In genomic region chr6:115885636-115886366, GRCh38 we compare ENCODE assay signal across 17 cellular contexts.
DNase-seq lines count a peak whose midpoint lies in the region; ATAC-seq and TF ChIP-seq lines count a peak whose summit lies in the region.
"Had no signal": no experiment of that assay in that cellular context is flagged by ENCODE, and none has a peak within 500 bp of the region (broad histone marks: within the 10 kb centered on the region; RNA-seq: fewer than 3 reads in every experiment).

No MANE protein-coding gene starts in this region.

- ATAC-seq in GM18502 (IDR thresholded peaks at IDR 0.05; ENCODE audit: poor library complexity, unreplicated experiment) (peak; percentile 54), HG02678 (IDR thresholded peaks at IDR 0.05; ENCODE audit: unreplicated experiment) (peak; percentile 40), HG03342 (IDR thresholded peaks at IDR 0.05; ENCODE audit: unreplicated experiment) (peak; percentile 62), T-helper 17 cell (no peak), right lobe of liver (no peak)
- ATAC-seq: PC-3 had no signal

- no peaks in the 10 kb centered on the region for H3K27me3 ChIP-seq in right lobe of liver
- H3K27me3 ChIP-seq: breast epithelium, thyroid gland had no signal

- no peak for TF ChIP-seq CTCF in GM20000 (IDR thresholded peaks at IDR 0.05; ENCODE audit: extremely low read depth, missing control alignments)
- no peak for TF ChIP-seq CTCF in right lobe of liver (IDR thresholded peaks at IDR 0.05)

- H3K27ac ChIP-seq in right lobe of liver = no peak overlapping the region
- H3K27ac ChIP-seq: breast epithelium, thyroid gland, WERI-Rb-1 had no signal

- H3K36me3 Mint-ChIP-seq in T-helper 17 cell (ENCODE audit: low read depth) = no peaks in the 10 kb centered on the region
- H3K36me3 Mint-ChIP-seq: naive B cell had no signal

- no peaks in the 10 kb centered on the region for H3K36me3 ChIP-seq in right lobe of liver
- H3K36me3 ChIP-seq: breast epithelium, thyroid gland, WERI-Rb-1 had no signal

- intact Hi-C loops in right lobe of liver (cut with DNase I) = no loop called here

- no peaks in the 10 kb centered on the region for H3K27me3 Mint-ChIP-seq in T-helper 17 cell
- H3K27me3 Mint-ChIP-seq: naive B cell had no signal

- no peaks in the 10 kb centered on the region for H3K4me1 ChIP-seq in right lobe of liver
- H3K4me1 ChIP-seq: breast epithelium, Caco-2, thyroid gland had no signal

- no peak for TF ChIP-seq POLR2A in right lobe of liver (IDR thresholded peaks at IDR 0.05)

- DNase-seq in GM20000 (ENCODE audit: low spot score) = peak; percentile 18
- no peak for DNase-seq in T-helper 17 cell
- DNase-seq in right lobe of liver = no peak
- DNase-seq in NOMO-1 treated with DMSO at 0.1 percent for 48 hours (lab: John Stamatoyannopoulos, UW; ENCODE audit: unreplicated experiment) = no peak
- no peak for DNase-seq in NCI-H2227 (lab: John Stamatoyannopoulos, UW; ENCODE audit: unreplicated experiment)
- DNase-seq: activated naive CD4-positive, alpha-beta T cell treated with anti-CD3 and anti-CD28 coated beads, Interleukin-2, amount 50 U/mL, for 16 hours; Caco-2; GF-D8; naive B cell; NCI-H345; PC-3; thyroid gland; WERI-Rb-1 had no signal

- H3K4me1 Mint-ChIP-seq in T-helper 17 cell = no peaks in the 10 kb centered on the region
- H3K4me1 Mint-ChIP-seq: naive B cell had no signal

- 72% methylated on average over 4 of the region's 4 CpGs for WGBS in right lobe of liver (ENCODE audit: insufficient coverage, low coverage, low lambda C conversion rate, missing lambda C conversion rate)

- H3K9me3 ChIP-seq in T-helper 17 cell (ENCODE audit: control insufficient read depth, low read length, poor library complexity, severe bottlenecking) = no peaks in the 10 kb centered on the region
- no peaks in the 10 kb centered on the region for H3K9me3 ChIP-seq in right lobe of liver
- H3K9me3 ChIP-seq: breast epithelium, Caco-2, thyroid gland had no signal

- H3K4me3 Mint-ChIP-seq in T-helper 17 cell = no peak overlapping the region
- H3K4me3 Mint-ChIP-seq: naive B cell had no signal

- H3K4me3 ChIP-seq in right lobe of liver = no peak overlapping the region
- H3K4me3 ChIP-seq: breast epithelium, thyroid gland had no signal

- no peak overlapping the region for H3K27ac Mint-ChIP-seq in T-helper 17 cell
- H3K27ac Mint-ChIP-seq: naive B cell had no signal

Comparison
In these comparisons a context has a peak if more than half of its experiments do, and no peak if none do; other contexts are left out.
1. ATAC-seq: peak in GM18502 (single experiment), HG02678 (single experiment) and HG03342 (single experiment); none in T-helper 17 cell (single experiment) and right lobe of liver (0 of 4).